In the genomic region with DNA sequence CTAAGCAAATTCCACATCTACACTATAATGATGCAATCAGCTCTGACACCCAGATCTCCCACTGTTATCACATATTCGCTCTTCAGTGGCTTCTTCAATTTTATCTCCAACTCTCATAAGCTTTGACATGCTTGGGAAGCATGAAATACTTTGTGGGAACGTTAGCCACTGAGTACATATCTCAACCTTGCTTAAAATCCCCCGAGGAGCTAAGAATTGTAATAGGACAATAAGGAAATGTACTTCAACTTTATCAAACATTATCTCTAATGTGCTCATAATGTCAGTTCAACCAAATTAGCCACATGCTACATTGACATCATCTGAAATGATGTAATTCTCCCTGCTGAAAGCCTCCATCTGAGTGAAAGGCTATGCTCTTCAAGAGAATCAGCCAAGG, we compare ENCODE assay signal across 17 cellular contexts.
DNase-seq lines count a peak whose midpoint lies in the region; FAIRE-seq and TF ChIP-seq lines count a peak whose summit lies in the region.
"Had no signal": no experiment of that assay in that cellular context is flagged by ENCODE, and none has a peak within 500 bp of the region (broad histone marks: within the 10 kb centered on the region; RNA-seq: fewer than 3 reads in every experiment).

No MANE protein-coding gene starts in this region.

- peak; percentile 68 for FAIRE-seq in HTR-8/SVneo (lab: Jason Lieb, UNC)
- FAIRE-seq: GM12878, GM18507, H54 had no signal

- H3K4me3 ChIP-seq in brain microvascular endothelial cell (ENCODE audit: low read depth, low read length) = no peak overlapping the region
- H3K4me3 ChIP-seq: A549, GM12878, GM23248 had no signal

- DNase-seq in HTR-8/SVneo (ENCODE audit: insufficient read length, low spot score) (no peak), NCI-H460 (ENCODE audit: extremely low read depth, low read depth) (peak; percentile 67), brain microvascular endothelial cell (peak; percentile 0), non-pigmented ciliary epithelial cell (ENCODE audit: low read depth) (peak; percentile 5), T-helper 9 cell (no peak), NCI-H345 treated with DMSO at 0.1 percent for 48 hours (lab: John Stamatoyannopoulos, UW; ENCODE audit: unreplicated experiment) (no peak), hypothalamus (lab: John Stamatoyannopoulos, UW) (no peak)
- DNase-seq in stimulated activated CD4-positive, alpha-beta T cell treated with anti-CD3 and anti-CD28 coated beads, Interleukin-2, amount 100 ng/mL, for 48 hours = no peak
- DNase-seq: BE2C; CD4-positive, alpha-beta memory T cell; DMS79; GM23248 had no signal

- no peak overlapping the region for H3K27ac ChIP-seq in brain microvascular endothelial cell
- H3K27ac ChIP-seq: A549, C4-2B, GM23248 had no signal

- TF ChIP-seq CTCF in brain microvascular endothelial cell (IDR thresholded peaks at IDR 0.05; ENCODE audit: low read depth, low read length, missing control alignments) = no peak

- no peaks in the 10 kb centered on the region for H3K27me3 ChIP-seq in brain microvascular endothelial cell (replicated peaks)
- H3K27me3 ChIP-seq: BE2C had no signal

- no peaks in the 10 kb centered on the region for H3K36me3 ChIP-seq in brain microvascular endothelial cell (replicated peaks)
- H3K36me3 ChIP-seq: BE2C had no signal

- in situ Hi-C loops in brain microvascular endothelial cell (cut with HindIII; ENCODE audit: low pct_ligation_motif_present, low sequenced_read_pairs) = no loop called here

Comparison
In these comparisons a context has a peak if more than half of its experiments do, and no peak if none do; other contexts are left out.
1. DNase-seq: peak in NCI-H460 (single experiment), brain microvascular endothelial cell (single experiment) and non-pigmented ciliary epithelial cell (single experiment); none in HTR-8/SVneo (single experiment), T-helper 9 cell (single experiment), stimulated activated CD4-positive, alpha-beta T cell treated with anti-CD3 and anti-CD28 coated beads, Interleukin-2, amount 100 ng/mL, for 48 hours (0 of 2), NCI-H345 treated with DMSO at 0.1 percent for 48 hours (single experiment) and hypothalamus (0 of 51).